In genomic region chr11:75525433-75526191, GRCh38 we compare ENCODE assay signal across 8 cellular contexts. TPM values are rescaled to one million over a fixed set of nuclear protein-coding genes. Genes with fewer than 3 reads are reported as not detected.
A peak's percentile ranks its signal among the peaks of the same experiment; 100 is the strongest.
DNase-seq lines count a peak whose midpoint lies in the region; ATAC-seq and TF ChIP-seq lines count a peak whose summit lies in the region.

Gene GDPD5, minus strand, starts transcription at chr11:75525941. Its CDS starts 48,206 bp downstream, at chr11:75477735.

- peak within 1 kb of the TSS in 3 of 4 donors; percentile 46 to 68 (median 48) for H3K27ac ChIP-seq in gastrocnemius medialis

- H3K27me3 ChIP-seq in gastrocnemius medialis, result no peaks in the 10 kb centered on the region

- intact Hi-C loops in gastrocnemius medialis (cut with DNase I; ENCODE audit: low total_unique reads), result loop anchor here (1.0 to 5.0 kb wide), 3 partner anchors 49 to 248 kb away; partner anchors contain the start of gene RPS3

- H3K4me1 ChIP-seq in gastrocnemius medialis, result peaks cover 23 to 28% of the 10 kb centered on the region in 2 donors

- peak; percentile 83 for ATAC-seq in GM18498 (IDR thresholded peaks at IDR 0.05; ENCODE audit: unreplicated experiment)
- ATAC-seq in HG02938 (IDR thresholded peaks at IDR 0.05; ENCODE audit: unreplicated experiment), result peak; percentile 61
- peak; percentile 91 for ATAC-seq in gastrocnemius medialis

- TF ChIP-seq POLR2A in gastrocnemius medialis (IDR thresholded peaks at IDR 0.05), result peak; percentile 61 to 66

- in situ Hi-C loops in gastrocnemius medialis (cut with MboI; ENCODE audit: low sequenced_read_pairs in 4 of 4), result loop anchor here in 2 of 4 donors (25.0 kb wide), 1 partner anchor 238 kb away; no protein-coding TSS in a partner anchor

- no peaks in the 10 kb centered on the region for H3K9me3 ChIP-seq in gastrocnemius medialis

- H3K36me3 ChIP-seq in gastrocnemius medialis, result no peaks in the 10 kb centered on the region

- DNase-seq in NCI-H187 (lab: John Stamatoyannopoulos, UW) (peak; percentile 75 to 86), T-helper 9 cell (peak; percentile 79), astrocyte of the hippocampus (ENCODE audit: low read depth, low spot score) (peak; percentile 97), iPS DF 19.7 (ENCODE audit: low read depth, low spot score) (peak; percentile 40), gastrocnemius medialis (peak; percentile 56 to 68), GOT3 (lab: John Stamatoyannopoulos, UW) (no peak)

- TF ChIP-seq CTCF in gastrocnemius medialis (IDR thresholded peaks at IDR 0.05 in 4 of 5, conservative IDR thresholded peaks at IDR 0.05 in 1 of 5), result peak in 2 of 5 experiments; percentile 12 to 83

- peak within 1 kb of the TSS; percentile 66 to 92 (median 73) for H3K4me3 ChIP-seq in gastrocnemius medialis

RNA-seq across cellular contexts. Expression of gene GDPD5, which starts in this region (rescaled TPM):
- total RNA-seq in gastrocnemius medialis, result 10 to 100 TPM in 3 of 4 donors, 1 to 10 TPM in 1; 5.6 to 12.6 (median 11.2) TPM
